Comparison of ENCODE assay signal across 8 cellular contexts in the genomic region with DNA sequence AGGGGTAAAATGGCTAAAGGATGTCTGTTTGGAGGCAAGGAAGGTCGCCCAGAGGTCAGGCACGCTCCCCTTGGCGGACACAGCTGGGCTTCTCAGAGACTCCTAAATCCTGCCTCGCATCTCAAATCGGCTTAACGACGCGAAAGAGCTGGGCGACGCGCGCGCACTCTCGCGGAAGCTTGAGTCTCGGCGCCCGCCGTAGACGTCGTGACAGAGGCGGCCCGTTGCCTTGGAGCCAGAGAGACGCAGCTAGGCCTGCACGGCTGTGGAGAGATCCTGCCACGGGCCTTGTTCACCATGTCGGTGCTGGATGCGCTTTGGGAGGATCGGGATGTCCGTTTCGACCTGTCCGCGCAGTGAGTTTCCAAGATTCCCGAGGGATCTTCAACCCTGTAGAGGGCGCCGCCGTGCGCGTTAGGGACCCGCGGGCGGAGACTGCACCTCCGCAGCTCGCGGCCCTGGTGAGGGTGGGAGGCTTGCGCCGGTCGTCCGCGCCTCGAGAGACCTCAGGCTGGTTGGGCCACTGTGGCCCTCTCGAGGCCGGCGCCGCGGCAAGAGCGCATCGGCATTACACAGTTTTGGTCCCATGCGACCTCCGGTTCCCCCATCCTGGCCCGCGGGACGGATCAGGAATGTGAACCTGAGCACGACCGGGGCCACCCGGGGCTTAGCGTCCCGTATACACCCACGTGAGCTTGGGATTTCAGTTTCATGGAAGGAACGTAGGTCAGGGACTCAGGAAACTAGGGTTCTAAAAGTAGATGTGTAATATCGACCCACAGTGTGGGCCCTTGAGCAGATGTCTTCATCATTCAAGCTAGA. TPM values are rescaled to one million over a fixed set of nuclear protein-coding genes. Genes with fewer than 3 reads are reported as not detected.
DNase-seq lines count a peak whose midpoint lies in the region; ATAC-seq lines count a peak whose summit lies in the region.

A gene (plus strand): TSS at position 238 of the 822 bp plus-strand sequence. CDS start 60 bp downstream, at position 298.

- H3K9me3 ChIP-seq in SJSA1 (replicated peaks): no peaks in the 10 kb centered on the region

- H3K36me3 ChIP-seq in SJSA1: no peaks in the 10 kb centered on the region

- H3K27ac Mint-ChIP-seq in activated naive CD4-positive, alpha-beta T cell treated with anti-CD3 and anti-CD28 coated beads, Interleukin-2, amount 10 ng/mL, durations not matched to agents 7 days and 5 days: no peak within 1 kb of the TSS

- CTCF ChIA-PET in activated naive CD4-positive, alpha-beta T cell treated with anti-CD3 and anti-CD28 coated beads, Interleukin-2, amount 10 ng/mL, durations not matched to agents 7 days and 5 days (lab: Charles Lee): interaction anchor here (0.8 to 1.5 kb wide), 2 partner anchors 8 to 10 kb away, joined by 3 to 7 read pairs; no protein-coding TSS in a partner anchor

- peaks cover 11% of the 10 kb centered on the region for H3K4me1 Mint-ChIP-seq in activated naive CD4-positive, alpha-beta T cell treated with anti-CD3 and anti-CD28 coated beads, Interleukin-2, amount 10 ng/mL, durations not matched to agents 7 days and 5 days

- H3K9me3 Mint-ChIP-seq in activated naive CD4-positive, alpha-beta T cell treated with anti-CD3 and anti-CD28 coated beads, Interleukin-2, amount 10 ng/mL, durations not matched to agents 7 days and 5 days: no peaks in the 10 kb centered on the region

- peak within 1 kb of the TSS; percentile 53 for H3K4me3 ChIP-seq in SJSA1

- ATAC-seq in GM21786 (IDR thresholded peaks at IDR 0.05; ENCODE audit: unreplicated experiment): peak; percentile 94

- H3K4me3 Mint-ChIP-seq in activated naive CD4-positive, alpha-beta T cell treated with anti-CD3 and anti-CD28 coated beads, Interleukin-2, amount 10 ng/mL, durations not matched to agents 7 days and 5 days: peak within 1 kb of the TSS; percentile 83

- H3K36me3 Mint-ChIP-seq in activated naive CD4-positive, alpha-beta T cell treated with anti-CD3 and anti-CD28 coated beads, Interleukin-2, amount 10 ng/mL, durations not matched to agents 7 days and 5 days: no peaks in the 10 kb centered on the region

- no peaks in the 10 kb centered on the region for H3K27me3 ChIP-seq in SJSA1 (replicated peaks)

- DNase-seq in DMS79 treated with DMSO at 0.1 percent for 48 hours (lab: John Stamatoyannopoulos, UW): peak; percentile 64
- peak; percentile 93 to 95 for DNase-seq in Kasumi-1 (lab: John Stamatoyannopoulos, UW)
- DNase-seq in SJSA1 (ENCODE audit: low read depth in 1 of 2, low spot score in 2 of 2): peak; percentile 77 to 78
- DNase-seq in activated naive CD4-positive, alpha-beta T cell treated with anti-CD3 and anti-CD28 coated beads, Interleukin-2, amount 10 ng/mL, durations not matched to agents 7 days and 5 days: peak; percentile 82
- peak; percentile 72 for DNase-seq in glomerular visceral epithelial cell (ENCODE audit: extremely low spot score)
- DNase-seq in occipital lobe (lab: John Stamatoyannopoulos, UW): peak; percentile 85

- no peaks in the 10 kb centered on the region for H3K27me3 Mint-ChIP-seq in activated naive CD4-positive, alpha-beta T cell treated with anti-CD3 and anti-CD28 coated beads, Interleukin-2, amount 10 ng/mL, durations not matched to agents 7 days and 5 days

- H3K27ac ChIP-seq in SJSA1 (no peak within 1 kb of the TSS), temporal lobe (ENCODE audit: low read depth, low read length) (peak within 1 kb of the TSS; percentile 75)

- 0 out of 2 replicates have a peak, but pooled peaks cover 6% of the 10 kb centered on the region for H3K4me1 ChIP-seq in SJSA1 (replicated peaks)

RNA-seq across cellular contexts. Expression of the gene that starts here (rescaled TPM):
- 3.4 and 4.3 TPM in 2 replicates for total RNA-seq in SJSA1 (2014; rRNA removed; shearing (Covaris generic))
- total RNA-seq in occipital lobe (20.0 TPM), temporal lobe (14.8 TPM)
